30 cellular contexts compared by ENCODE assay signal in genomic region chr7:77441046-77441445, GRCh38.
"Had no signal": no experiment of that assay in that cellular context is flagged by ENCODE, and none has a peak within 500 bp of the region (broad histone marks: within the 10 kb centered on the region; RNA-seq: fewer than 3 reads in every experiment).

No MANE protein-coding gene starts in this region.

- DNase-seq: activated CD4-positive, alpha-beta T cell treated with anti-CD3 and anti-CD28 coated beads for 36 hours; activated CD4-positive, CD25-positive, alpha-beta regulatory T cell; activated CD8-positive, alpha-beta memory T cell treated with anti-CD3 and anti-CD28 coated beads, Interleukin-2, amount 10 ng/mL, durations not matched to agents 7 days and 5 days; activated CD8-positive, alpha-beta T cell treated with anti-CD3 and anti-CD28 coated beads, Interleukin-2, amount 10 ng/mL, durations not matched to agents 7 days and 5 days; activated naive CD4-positive, alpha-beta T cell; activated T-cell treated with anti-CD3 and anti-CD28 coated beads, Interleukin-2, amount 50 U/mL, for 48 hours; colonic mucosa; effector CD8-positive, alpha-beta T cell; heart left ventricle; hypothalamus; immature natural killer cell; naive B cell; nephron progenitor cell; small intestine; stimulated activated CD4-positive, alpha-beta T cell treated with anti-CD3 and anti-CD28 coated beads, Interleukin-1b, Interleukin-23, amount 100 ng/mL, for 48 hours; stimulated activated CD4-positive, alpha-beta T cell treated with anti-CD3 and anti-CD28 coated beads, Interleukin-4, amount 100 ng/mL, for 4 hours; stimulated activated CD8-positive, alpha-beta memory T cell treated with anti-CD3 and anti-CD28 coated beads, Interleukin-4, amount 100 ng/mL, for 48 hours; stimulated activated naive CD8-positive, alpha-beta T cell treated with anti-CD3 and anti-CD28 coated beads, Interleukin-15, amount 100 ng/mL, for 72 hours; substantia nigra; upper lobe of left lung had no signal

- H3K27ac Mint-ChIP-seq: activated CD4-positive, alpha-beta T cell treated with anti-CD3 and anti-CD28 coated beads for 36 hours; activated CD8-positive, alpha-beta memory T cell treated with anti-CD3 and anti-CD28 coated beads, Interleukin-2, amount 10 ng/mL, durations not matched to agents 7 days and 5 days; activated CD8-positive, alpha-beta T cell treated with anti-CD3 and anti-CD28 coated beads, Interleukin-2, amount 10 ng/mL, durations not matched to agents 7 days and 5 days; activated naive CD4-positive, alpha-beta T cell treated with anti-CD3 and anti-CD28 coated beads, Interleukin-2, amount 50 U/mL, for 72 hours; activated T-helper 2 cell treated with anti-CD3 and anti-CD28 coated beads, Interferon-gamma antibody, Interleukin-2, Interleukin-4, amounts not matched to agents 10 μg/mL and 5 μg/mL and 100 μg/mL, durations not matched to agents 14 hours and 24 hours and 36 hours; nephron progenitor cell; progenitor cell of endocrine pancreas; stimulated activated naive CD8-positive, alpha-beta T cell treated with anti-CD3 and anti-CD28 coated beads, Interleukin-15, amount 100 ng/mL, for 72 hours had no signal

- H3K27me3 Mint-ChIP-seq: activated CD8-positive, alpha-beta memory T cell treated with anti-CD3 and anti-CD28 coated beads, Interleukin-2, amount 10 ng/mL, durations not matched to agents 7 days and 5 days; naive B cell; stimulated activated memory B cell treated with anti-CD40 and anti-IgM and Interleukin-4, amounts not matched to agents 10 μg/mL and 1 μg/mL and 100 μg/mL, for 72 hours; stimulated activated naive CD8-positive, alpha-beta T cell treated with anti-CD3 and anti-CD28 coated beads, Interleukin-15, amount 100 ng/mL, for 72 hours had no signal

- H3K4me1 ChIP-seq: colonic mucosa had no signal

- H3K27me3 ChIP-seq: colonic mucosa, foreskin keratinocyte, heart left ventricle, neutrophil, upper lobe of left lung had no signal

- H3K4me3 Mint-ChIP-seq: activated CD4-positive, alpha-beta T cell treated with anti-CD3 and anti-CD28 coated beads for 36 hours; activated CD8-positive, alpha-beta memory T cell treated with anti-CD3 and anti-CD28 coated beads, Interleukin-2, amount 10 ng/mL, durations not matched to agents 7 days and 5 days; activated CD8-positive, alpha-beta T cell treated with anti-CD3 and anti-CD28 coated beads, Interleukin-2, amount 10 ng/mL, durations not matched to agents 7 days and 5 days; naive B cell; nephron progenitor cell; stimulated activated memory B cell treated with anti-CD40 and anti-IgM and Interleukin-4, amounts not matched to agents 10 μg/mL and 1 μg/mL and 100 μg/mL, for 72 hours; stimulated activated naive CD8-positive, alpha-beta T cell treated with anti-CD3 and anti-CD28 coated beads, Interleukin-15, amount 100 ng/mL, for 72 hours had no signal

- H3K36me3 ChIP-seq: colonic mucosa, heart left ventricle, neutrophil, upper lobe of left lung had no signal

- H3K27ac ChIP-seq: colonic mucosa, foreskin keratinocyte, heart left ventricle, neutrophil, upper lobe of left lung had no signal

- H3K4me1 Mint-ChIP-seq: naive B cell; stimulated activated naive CD8-positive, alpha-beta T cell treated with anti-CD3 and anti-CD28 coated beads, Interleukin-15, amount 100 ng/mL, for 72 hours had no signal

- H3K9me3 ChIP-seq: colonic mucosa, heart left ventricle, neutrophil, upper lobe of left lung had no signal

- H3K9me3 Mint-ChIP-seq: activated naive CD4-positive, alpha-beta T cell treated with anti-CD3 and anti-CD28 coated beads, Interleukin-2, amount 50 U/mL, for 72 hours; activated T-helper 2 cell treated with anti-CD3 and anti-CD28 coated beads, Interferon-gamma antibody, Interleukin-2, Interleukin-4, amounts not matched to agents 10 μg/mL and 5 μg/mL and 100 μg/mL, durations not matched to agents 14 hours and 24 hours and 36 hours; immature natural killer cell; naive B cell; nephron progenitor cell; stimulated activated memory B cell treated with anti-CD40 and anti-IgM and Interleukin-4, amounts not matched to agents 10 μg/mL and 1 μg/mL and 100 μg/mL, for 72 hours; stimulated activated naive CD8-positive, alpha-beta T cell treated with anti-CD3 and anti-CD28 coated beads, Interleukin-15, amount 100 ng/mL, for 72 hours had no signal

- H3K4me3 ChIP-seq: colonic mucosa, heart left ventricle, lung, upper lobe of left lung had no signal

- FAIRE-seq: endometrium, small intestine had no signal

- ATAC-seq: activated CD4-positive, alpha-beta T cell treated with anti-CD3 and anti-CD28 coated beads for 36 hours; activated CD8-positive, alpha-beta memory T cell treated with anti-CD3 and anti-CD28 coated beads, Interleukin-2, amount 10 ng/mL, durations not matched to agents 7 days and 5 days; activated CD8-positive, alpha-beta T cell treated with anti-CD3 and anti-CD28 coated beads, Interleukin-2, amount 10 ng/mL, durations not matched to agents 7 days and 5 days; activated naive CD4-positive, alpha-beta T cell treated with anti-CD3 and anti-CD28 coated beads, Interleukin-2, amount 50 U/mL, for 72 hours; foreskin keratinocyte; heart left ventricle; left lobe of liver; sciatic nerve; stimulated activated memory B cell treated with anti-CD40 and anti-IgM and Interleukin-4, amounts not matched to agents 10 μg/mL and 1 μg/mL and 100 μg/mL, for 72 hours; stimulated activated naive CD8-positive, alpha-beta T cell treated with anti-CD3 and anti-CD28 coated beads, Interleukin-15, amount 100 ng/mL, for 72 hours had no signal

- H3K36me3 Mint-ChIP-seq: activated CD8-positive, alpha-beta memory T cell treated with anti-CD3 and anti-CD28 coated beads, Interleukin-2, amount 10 ng/mL, durations not matched to agents 7 days and 5 days; activated naive CD4-positive, alpha-beta T cell treated with anti-CD3 and anti-CD28 coated beads, Interleukin-2, amount 50 U/mL, for 72 hours; immature natural killer cell; naive B cell; stimulated activated memory B cell treated with anti-CD40 and anti-IgM and Interleukin-4, amounts not matched to agents 10 μg/mL and 1 μg/mL and 100 μg/mL, for 72 hours had no signal
